8 cellular contexts compared by ENCODE assay signal in genomic region chr4:189792819-189793618, GRCh38.
A peak's percentile ranks its signal among the peaks of the same experiment; 100 is the strongest.
DNase-seq lines count a peak whose midpoint lies in the region; ATAC-seq, FAIRE-seq and TF ChIP-seq lines count a peak whose summit lies in the region.

No MANE protein-coding gene starts in this region.

- ATAC-seq in GM21526 (IDR thresholded peaks at IDR 0.05; ENCODE audit: low FRiP score, unreplicated experiment) (peak; percentile 91), upper lobe of right lung (peak; percentile 96)

- H3K27me3 ChIP-seq in osteoblast (ENCODE audit: insufficient read depth, low read length) (no peaks in the 10 kb centered on the region), upper lobe of right lung (no peaks in the 10 kb centered on the region)

- peak; percentile 94 for DNase-seq in ELF-1 (ENCODE audit: low read depth, low spot score)
- peak; percentile 32 for DNase-seq in HTR-8/SVneo (ENCODE audit: insufficient read length, low spot score)
- DNase-seq in OCI-M2 (lab: John Stamatoyannopoulos, UW; ENCODE audit: unreplicated experiment): peak; percentile 19
- peak; percentile 9 for DNase-seq in activated T-helper 1 cell treated with Interleukin-2 at 50 U/mL for 16 hours (ENCODE audit: low read depth)
- peak; percentile 56 for DNase-seq in fibroblast of villous mesenchyme (ENCODE audit: low read depth)
- no peak for DNase-seq in osteoblast (ENCODE audit: insufficient read length, low spot score, missing footprints)
- peak; percentile 79 for DNase-seq in upper lobe of right lung

- peak overlapping the region; percentile 79 for H3K4me2 ChIP-seq in osteoblast (ENCODE audit: insufficient read depth, low read length)

- no peak overlapping the region for H3K27ac ChIP-seq in osteoblast (ENCODE audit: low read depth, low read length)
- no peak overlapping the region for H3K27ac ChIP-seq in upper lobe of right lung

- FAIRE-seq in HTR-8/SVneo (lab: Jason Lieb, UNC): peak; percentile 90

- intact Hi-C loops in upper lobe of right lung (cut with DNase I): no loop called here

- peak overlapping the region; percentile 82 for H2AFZ ChIP-seq in osteoblast (ENCODE audit: low read length)

- H3K36me3 ChIP-seq in osteoblast (ENCODE audit: insufficient read depth, low read length) (no peaks in the 10 kb centered on the region), upper lobe of right lung (no peaks in the 10 kb centered on the region)

- TF ChIP-seq CTCF in fibroblast of villous mesenchyme (IDR thresholded peaks at IDR 0.05; ENCODE audit: insufficient read depth, low read depth, low read length): peak; percentile 86
- peak; percentile 93 for TF ChIP-seq CTCF in osteoblast (IDR thresholded peaks at IDR 0.05; ENCODE audit: extremely low read depth, low read depth, low read length)
- peak; percentile 95 for TF ChIP-seq CTCF in upper lobe of right lung (IDR thresholded peaks at IDR 0.05)

- H3K79me2 ChIP-seq in osteoblast (ENCODE audit: insufficient read depth, low read length): no peaks in the 10 kb centered on the region

- H4K20me1 ChIP-seq in osteoblast (ENCODE audit: insufficient read depth, low read length): no peaks in the 10 kb centered on the region

- H3K9me3 ChIP-seq in osteoblast (ENCODE audit: low read depth, low read length) (no peaks in the 10 kb centered on the region), upper lobe of right lung (no peaks in the 10 kb centered on the region)

- no peaks in the 10 kb centered on the region for H3K4me1 ChIP-seq in osteoblast (ENCODE audit: insufficient read depth, low read length)
- peaks cover 5% of the 10 kb centered on the region for H3K4me1 ChIP-seq in upper lobe of right lung

- H3K4me3 ChIP-seq in fibroblast of villous mesenchyme (ENCODE audit: low read depth, low read length) (no peak overlapping the region), osteoblast (ENCODE audit: insufficient read depth, low read length) (peak overlapping the region; percentile 54), upper lobe of right lung (no peak overlapping the region)
